ENCODE assay signal across 18 cellular contexts in genomic region chr13:73691891-73692290, GRCh38.
DNase-seq lines count a peak whose midpoint lies in the region; ATAC-seq and TF ChIP-seq lines count a peak whose summit lies in the region.
"Had no signal": no experiment of that assay in that cellular context is flagged by ENCODE, and none has a peak within 500 bp of the region (broad histone marks: within the 10 kb centered on the region; RNA-seq: fewer than 3 reads in every experiment).

No MANE protein-coding gene starts in this region.

- no peak for TF ChIP-seq POLR2A in thyroid gland (IDR thresholded peaks at IDR 0.05)

- H3K36me3 Mint-ChIP-seq in mesothelial cell of epicardium, result peaks cover 21% of the 10 kb centered on the region
- H3K36me3 Mint-ChIP-seq: CD14-positive monocyte had no signal

- no peaks in the 10 kb centered on the region for H3K27me3 ChIP-seq in thyroid gland
- H3K27me3 ChIP-seq: BLaER1 treated with 17β-estradiol and CSF1 and Interleukin-3, amounts not matched to agents 10 nM and 100 nM had no signal

- no peaks in the 10 kb centered on the region for H3K9me3 ChIP-seq in thyroid gland
- H3K9me3 ChIP-seq: BLaER1 treated with 17β-estradiol and CSF1 and Interleukin-3, amounts not matched to agents 10 nM and 100 nM; HAP-1 had no signal

- 53% methylated on average over 4 of the region's 4 CpGs for WGBS in thyroid gland, 2 donors

- intact Hi-C loops in thyroid gland (cut with DNase I), result no loop called here

- ATAC-seq in HG02884 (IDR thresholded peaks at IDR 0.05; ENCODE audit: unreplicated experiment), result no peak

- peak overlapping the region; percentile 18 for H3K27ac Mint-ChIP-seq in mesothelial cell of epicardium
- H3K27ac Mint-ChIP-seq: B cell; CD14-positive monocyte; CD4-positive, alpha-beta T cell; HFFc6 had no signal

- TF ChIP-seq CTCF in mesothelial cell of epicardium (IDR thresholded peaks at IDR 0.05; ENCODE audit: unreplicated experiment) (no peak), thyroid gland (IDR thresholded peaks at IDR 0.05) (no peak)

- peaks cover 26 to 27% of the 10 kb centered on the region in 2 donors for H3K4me1 ChIP-seq in thyroid gland
- H3K4me1 ChIP-seq: BLaER1 treated with 17β-estradiol and CSF1 and Interleukin-3, amounts not matched to agents 10 nM and 100 nM; HAP-1 had no signal

- H3K4me3 Mint-ChIP-seq in mesothelial cell of epicardium, result no peak overlapping the region
- H3K4me3 Mint-ChIP-seq: B cell; CD14-positive monocyte; CD4-positive, alpha-beta T cell; CD8-positive, alpha-beta memory T cell; HFFc6 had no signal

- no peak overlapping the region for H3K4me3 ChIP-seq in thyroid gland (replicated peaks in 1 of 3)
- H3K4me3 ChIP-seq: BLaER1 treated with 17β-estradiol and CSF1 and Interleukin-3, amounts not matched to agents 10 nM and 100 nM; HAP-1 had no signal

- H3K36me3 ChIP-seq in thyroid gland, result no peaks in the 10 kb centered on the region
- H3K36me3 ChIP-seq: HAP-1 had no signal

- in situ Hi-C loops in SK-MEL-5 (cut with HindIII; ENCODE audit: low pct_unique_long_range_greater_than_20kb, low sequenced_read_pairs), result no loop called here

- peak overlapping the region in 2 of 3 donors; percentile 24 to 42 for H3K27ac ChIP-seq in thyroid gland
- H3K27ac ChIP-seq: BLaER1 treated with 17β-estradiol and CSF1 and Interleukin-3, amounts not matched to agents 10 nM and 100 nM had no signal

- H3K27me3 Mint-ChIP-seq in mesothelial cell of epicardium (ENCODE audit: low read depth), result no peaks in the 10 kb centered on the region
- H3K27me3 Mint-ChIP-seq: B cell; CD4-positive, alpha-beta T cell; CD8-positive, alpha-beta memory T cell had no signal

- H3K4me1 Mint-ChIP-seq in mesothelial cell of epicardium, result peaks cover 53% of the 10 kb centered on the region
- H3K4me1 Mint-ChIP-seq: B cell, CD14-positive monocyte had no signal

- DNase-seq in SK-MEL-5 (ENCODE audit: low read depth, low spot score), result peak; percentile 55
- no peak for DNase-seq in mesothelial cell of epicardium (ENCODE audit: low spot score in 2 of 2, unreplicated experiment in 2 of 2)
- no peak for DNase-seq in thyroid gland
- no peak for DNase-seq in LoVo (ENCODE audit: low spot score)
- no peak for DNase-seq in AML-193 (lab: John Stamatoyannopoulos, UW)
- DNase-seq: Calu3; CD4-positive, alpha-beta T cell; CD8-positive, alpha-beta memory T cell; COR-L47; DMS53; DMS79 treated with DMSO at 0.1 percent for 48 hours; GOT3; HFFc6 had no signal

- peaks cover 3% of the 10 kb centered on the region for H3K9me3 Mint-ChIP-seq in mesothelial cell of epicardium
- H3K9me3 Mint-ChIP-seq: CD4-positive, alpha-beta T cell; CD8-positive, alpha-beta memory T cell; HFFc6 had no signal
